Comparison of ENCODE assay signal across 21 cellular contexts in genomic region chr2:139686205-139686604, GRCh38.
DNase-seq lines count a peak whose midpoint lies in the region; ATAC-seq and TF ChIP-seq lines count a peak whose summit lies in the region.
"Had no signal": no experiment of that assay in that cellular context is flagged by ENCODE, and none has a peak within 500 bp of the region (broad histone marks: within the 10 kb centered on the region; RNA-seq: fewer than 3 reads in every experiment).

No MANE protein-coding gene starts in this region.

- no peaks in the 10 kb centered on the region for H3K36me3 ChIP-seq in MM.1S (replicated peaks; ENCODE audit: insufficient read depth, low read length)
- H3K36me3 ChIP-seq: BE2C, BLaER1 had no signal

- no peaks in the 10 kb centered on the region for H4K20me1 ChIP-seq in MM.1S (ENCODE audit: insufficient read depth, low read length)
- H4K20me1 ChIP-seq: BLaER1 had no signal

- H3K9me3 ChIP-seq in MM.1S (replicated peaks; ENCODE audit: insufficient read depth, low read length): no peaks in the 10 kb centered on the region
- H3K9me3 ChIP-seq: BE2C, BLaER1, Caco-2 had no signal

- no peak for TF ChIP-seq CTCF in MM.1S (IDR thresholded peaks at IDR 0.05; ENCODE audit: low read length)

- no peaks in the 10 kb centered on the region for H3F3A ChIP-seq in MM.1S (ENCODE audit: insufficient read depth, low read length)

- H3K4me1 ChIP-seq in MM.1S (ENCODE audit: low read length): no peaks in the 10 kb centered on the region
- H3K4me1 ChIP-seq: BE2C, BLaER1, Caco-2 had no signal

- DNase-seq in MM.1S (no peak), OCI-M1 (lab: John Stamatoyannopoulos, UW) (peak; percentile 39), COLO829 (ENCODE audit: low spot score) (no peak)
- no peak for DNase-seq in activated CD4-positive, CD25-positive, alpha-beta regulatory T cell (lab: John Stamatoyannopoulos, UW)
- DNase-seq: 8988T; ACHN; BE2C; C1 segment of cervical spinal cord; Caco-2; Calu3; CD4-positive, alpha-beta memory T cell; CD4-positive, CD25-positive, alpha-beta regulatory T cell; CD8-positive, alpha-beta memory T cell; DMS 273 treated with DMSO at 0.1 percent for 48 hours; DMS153; DMS79; DND-41; EL; GDM1 had no signal

- 0 out of 2 replicates have a peak overlapping the region, but pooled peaks have one; percentile 40 for H2AFZ ChIP-seq in MM.1S (ENCODE audit: low read length)

- H3K79me2 ChIP-seq in MM.1S (ENCODE audit: low read length): no peaks in the 10 kb centered on the region

- no peaks in the 10 kb centered on the region for H3K9me2 ChIP-seq in MM.1S (replicated peaks; ENCODE audit: insufficient read depth, low read length)

- ATAC-seq in HG03196 (IDR thresholded peaks at IDR 0.05; ENCODE audit: unreplicated experiment): no peak

- peak overlapping the region; percentile 3; the same call in 1 of the 2 replicates for H3K4me3 ChIP-seq in MM.1S (ENCODE audit: low read length)
- H3K4me3 ChIP-seq: BLaER1 had no signal

- no peak overlapping the region for H3K27ac ChIP-seq in MM.1S (ENCODE audit: low read length)
- H3K27ac ChIP-seq: BLaER1 had no signal

- peak overlapping the region; percentile 51; the same call in 1 of the 2 replicates for H3K4me2 ChIP-seq in MM.1S (ENCODE audit: low read depth, low read length)
- H3K4me2 ChIP-seq: BLaER1 had no signal

- H3K9ac ChIP-seq in MM.1S (ENCODE audit: low read length): no peak overlapping the region
- H3K9ac ChIP-seq: BLaER1 had no signal

- no peaks in the 10 kb centered on the region for H3K27me3 ChIP-seq in MM.1S (replicated peaks; ENCODE audit: insufficient read depth, low read length)
- H3K27me3 ChIP-seq: BE2C, BLaER1 had no signal
